In the genomic region with DNA sequence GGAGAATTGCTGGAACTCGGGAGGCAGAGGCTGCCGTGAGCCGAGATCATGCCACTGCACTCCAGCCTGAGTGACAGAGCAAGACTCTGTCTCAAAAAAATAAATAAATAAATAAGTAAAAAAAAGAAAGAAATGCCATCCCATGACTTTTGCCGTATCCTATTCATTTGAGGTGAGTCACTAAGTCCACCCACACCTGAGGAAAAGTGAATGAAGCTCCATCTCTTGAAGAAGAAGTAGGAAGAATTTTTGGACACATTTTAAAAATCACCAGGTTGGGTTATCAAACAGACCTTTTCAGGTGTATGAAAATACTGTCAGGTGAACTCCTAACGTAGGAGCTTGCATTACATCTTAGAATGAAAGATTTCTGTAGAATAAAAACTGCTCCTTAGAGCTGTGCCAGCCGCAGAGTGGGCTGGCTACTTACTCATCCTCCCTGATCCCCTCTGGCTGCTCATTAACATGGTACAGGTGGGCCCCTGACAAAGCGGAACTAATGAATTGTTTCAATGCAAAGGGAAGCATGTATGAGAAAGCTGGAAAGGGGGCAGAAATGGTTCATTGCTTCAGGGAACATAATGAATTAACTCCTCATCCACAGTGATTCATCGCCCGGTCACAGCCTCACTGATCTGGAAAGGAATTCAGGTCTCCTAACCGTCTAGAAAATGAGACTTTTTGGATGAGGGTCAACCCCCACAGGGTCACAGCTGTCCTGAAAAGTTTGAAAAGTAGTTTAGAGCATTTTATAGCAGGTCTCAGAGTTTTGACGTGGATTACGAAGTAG, we compare ENCODE assay signal across 15 cellular contexts.
DNase-seq lines count a peak whose midpoint lies in the region; ATAC-seq and TF ChIP-seq lines count a peak whose summit lies in the region.
"Had no signal": no experiment of that assay in that cellular context is flagged by ENCODE, and none has a peak within 500 bp of the region (broad histone marks: within the 10 kb centered on the region; RNA-seq: fewer than 3 reads in every experiment).

No MANE protein-coding gene starts in this region.

- in situ Hi-C loops in astrocyte of the spinal cord (cut with HindIII; ENCODE audit: low sequenced_read_pairs), result no loop called here

- H3K27me3 ChIP-seq in A673 (replicated peaks; ENCODE audit: insufficient read depth, low read depth, low read length, poor library complexity), result no peaks in the 10 kb centered on the region
- H3K27me3 ChIP-seq in tibial nerve, result no peaks in the 10 kb centered on the region

- no TSS peak for BruUV-seq in A673 (replicated peaks; lab: Mats Ljungman, UMichigan)

- H3K27me3 Mint-ChIP-seq in natural killer cell (ENCODE audit: low read depth in 2 of 2) (no peaks in the 10 kb centered on the region), progenitor cell of endocrine pancreas (no peaks in the 10 kb centered on the region)
- H3K27me3 Mint-ChIP-seq: naive thymus-derived CD8-positive, alpha-beta T cell had no signal

- H3K4me3 ChIP-seq in A673 (ENCODE audit: low read depth, low read length, poor library complexity, severe bottlenecking), result no peak overlapping the region
- H3K4me3 ChIP-seq in astrocyte of the spinal cord (ENCODE audit: low read depth, low read length), result no peak overlapping the region
- no peak overlapping the region for H3K4me3 ChIP-seq in tibial nerve

- TF ChIP-seq CTCF in A673 (conservative IDR thresholded peaks at IDR 0.05; ENCODE audit: low read depth, low read length) (no peak), astrocyte of the spinal cord (IDR thresholded peaks at IDR 0.05; ENCODE audit: low read depth, low read length) (no peak), tibial nerve (IDR thresholded peaks at IDR 0.05) (no peak), natural killer cell (IDR thresholded peaks at IDR 0.05) (no peak), progenitor cell of endocrine pancreas (IDR thresholded peaks at IDR 0.05; ENCODE audit: unreplicated experiment) (no peak)

- H3K27ac ChIP-seq in A673 (ENCODE audit: low read depth, low read length, poor library complexity, severe bottlenecking) (no peak overlapping the region), tibial nerve (no peak overlapping the region)

- no peak overlapping the region for H3K27ac Mint-ChIP-seq in natural killer cell
- H3K27ac Mint-ChIP-seq in progenitor cell of endocrine pancreas, result no peak overlapping the region
- H3K27ac Mint-ChIP-seq: activated CD8-positive, alpha-beta T cell treated with anti-CD3 and anti-CD28 coated beads, Interleukin-2, amount 10 ng/mL, durations not matched to agents 7 days and 5 days; activated naive CD8-positive, alpha-beta T cell treated with anti-CD3 and anti-CD28 coated beads, Interleukin-2, amount 10 ng/mL, durations not matched to agents 7 days and 5 days; naive thymus-derived CD8-positive, alpha-beta T cell; stimulated activated effector memory CD8-positive, alpha-beta T cell treated with anti-CD3 and anti-CD28 coated beads, Interleukin-12 subunit alpha, Interleukin-12 subunit beta, amount 100 ng/mL, for 72 hours had no signal

- POLR2A ChIA-PET in A673 (lab: Charles Lee; ENCODE audit: low non-redundant PET), result no interaction called here

- TF ChIP-seq POLR2A in tibial nerve (IDR thresholded peaks at IDR 0.05), result no peak

- H3K9me3 Mint-ChIP-seq in natural killer cell (no peaks in the 10 kb centered on the region), progenitor cell of endocrine pancreas (ENCODE audit: low read depth) (peaks cover 8% of the 10 kb centered on the region)
- H3K9me3 Mint-ChIP-seq: stimulated activated effector memory CD8-positive, alpha-beta T cell treated with anti-CD3 and anti-CD28 coated beads, Interleukin-12 subunit alpha, Interleukin-12 subunit beta, amount 100 ng/mL, for 72 hours had no signal

- ATAC-seq in HG03039 (IDR thresholded peaks at IDR 0.05; ENCODE audit: unreplicated experiment) (no peak), natural killer cell (no peak)
- ATAC-seq: activated CD8-positive, alpha-beta T cell treated with anti-CD3 and anti-CD28 coated beads, Interleukin-2, amount 10 ng/mL, durations not matched to agents 7 days and 5 days; naive thymus-derived CD8-positive, alpha-beta T cell; stimulated activated effector memory CD8-positive, alpha-beta T cell treated with anti-CD3 and anti-CD28 coated beads, Interleukin-12 subunit alpha, Interleukin-12 subunit beta, amount 100 ng/mL, for 72 hours had no signal

- CTCF ChIA-PET in A673 (lab: Charles Lee), result no interaction called here

- peaks cover 9 to 11% of the 10 kb centered on the region in 2 donors for H3K4me1 Mint-ChIP-seq in natural killer cell
- H3K4me1 Mint-ChIP-seq in progenitor cell of endocrine pancreas (ENCODE audit: low read depth), result peaks cover 8% of the 10 kb centered on the region

- intact Hi-C loops in A673 (cut with micrococcal nuclease; ENCODE audit: unreplicated experiment) (no loop called here), natural killer cell (cut with micrococcal nuclease) (no loop called here)

- no peaks in the 10 kb centered on the region for H3K36me3 ChIP-seq in A673 (ENCODE audit: insufficient read depth, low read length, poor library complexity, severe bottlenecking)
- H3K36me3 ChIP-seq in tibial nerve, result no peaks in the 10 kb centered on the region

- DNase-seq in A673 (ENCODE audit: low spot score) (peak; percentile 19), HS-5 (ENCODE audit: low read depth) (peak; percentile 82), astrocyte of the spinal cord (ENCODE audit: low read depth, low spot score) (peak; percentile 92), kidney glomerular epithelial cell (lab: John Stamatoyannopoulos, UW) (peak; percentile 99), tibial nerve (ENCODE audit: low spot score in 2 of 2) (no peak), natural killer cell (no peak), progenitor cell of endocrine pancreas (ENCODE audit: low spot score, unreplicated experiment) (no peak)
- DNase-seq: activated CD8-positive, alpha-beta T cell treated with anti-CD3 and anti-CD28 coated beads, Interleukin-2, amount 10 ng/mL, durations not matched to agents 7 days and 5 days; activated naive CD8-positive, alpha-beta T cell treated with anti-CD3 and anti-CD28 coated beads, Interleukin-2, amount 10 ng/mL, durations not matched to agents 7 days and 5 days; effector memory CD4-positive, alpha-beta T cell; MV-4-11; naive thymus-derived CD8-positive, alpha-beta T cell; NCI-H82 had no signal

- WGBS in tibial nerve, 2 donors, result 66 to 76% methylated on average over 12 of the region's 12 CpGs

- no peak for TF ChIP-seq EP300 in tibial nerve (IDR thresholded peaks at IDR 0.05)

- H3K4me3 Mint-ChIP-seq in natural killer cell, result no peak overlapping the region
- no peak overlapping the region for H3K4me3 Mint-ChIP-seq in progenitor cell of endocrine pancreas (ENCODE audit: low read depth)
- H3K4me3 Mint-ChIP-seq: activated CD8-positive, alpha-beta T cell treated with anti-CD3 and anti-CD28 coated beads, Interleukin-2, amount 10 ng/mL, durations not matched to agents 7 days and 5 days; activated naive CD8-positive, alpha-beta T cell treated with anti-CD3 and anti-CD28 coated beads, Interleukin-2, amount 10 ng/mL, durations not matched to agents 7 days and 5 days; naive thymus-derived CD8-positive, alpha-beta T cell; stimulated activated effector memory CD8-positive, alpha-beta T cell treated with anti-CD3 and anti-CD28 coated beads, Interleukin-12 subunit alpha, Interleukin-12 subunit beta, amount 100 ng/mL, for 72 hours had no signal

- no peaks in the 10 kb centered on the region for H3K9me3 ChIP-seq in A673 (ENCODE audit: low read depth, low read length, poor library complexity, severe bottlenecking)
- no peaks in the 10 kb centered on the region for H3K9me3 ChIP-seq in tibial nerve

- H3K36me3 Mint-ChIP-seq in natural killer cell (no peaks in the 10 kb centered on the region), progenitor cell of endocrine pancreas (ENCODE audit: insufficient read depth) (no peaks in the 10 kb centered on the region)
- H3K36me3 Mint-ChIP-seq: stimulated activated effector memory CD8-positive, alpha-beta T cell treated with anti-CD3 and anti-CD28 coated beads, Interleukin-12 subunit alpha, Interleukin-12 subunit beta, amount 100 ng/mL, for 72 hours had no signal

- no peaks in the 10 kb centered on the region for H3K4me1 ChIP-seq in A673 (ENCODE audit: insufficient read depth, low read length, poor library complexity, severe bottlenecking)
- no peaks in the 10 kb centered on the region for H3K4me1 ChIP-seq in tibial nerve

Comparison
In these comparisons a context has a peak if more than half of its experiments do, and no peak if none do; other contexts are left out.
1. DNase-seq: peak in A673 (single experiment), HS-5 (single experiment), astrocyte of the spinal cord (single experiment) and kidney glomerular epithelial cell (single experiment); none in tibial nerve (0 of 2), natural killer cell (single experiment) and progenitor cell of endocrine pancreas (single experiment).